ENCODE assay signal across 8 cellular contexts in genomic region chr13:19959831-19960672, GRCh38. TPM values are rescaled to one million over a fixed set of nuclear protein-coding genes. Genes with fewer than 3 reads are reported as not detected.
A peak's percentile ranks its signal among the peaks of the same experiment; 100 is the strongest.
DNase-seq lines count a peak whose midpoint lies in the region; ATAC-seq and TF ChIP-seq lines count a peak whose summit lies in the region.

No MANE protein-coding gene starts in this region.

- peak; percentile 32 for ATAC-seq in HG02763 (IDR thresholded peaks at IDR 0.05; ENCODE audit: unreplicated experiment)
- peak; percentile 43 to 59 for ATAC-seq in left cardiac atrium

- H3K9me3 ChIP-seq in adrenal gland (replicated peaks in 1 of 3) = no peaks in the 10 kb centered on the region

- peak overlapping the region; percentile 100 for H3K27ac Mint-ChIP-seq in progenitor cell of endocrine pancreas

- no peaks in the 10 kb centered on the region for H3K27me3 ChIP-seq in adrenal gland

- H3K9me3 Mint-ChIP-seq in progenitor cell of endocrine pancreas (ENCODE audit: low read depth) = no peaks in the 10 kb centered on the region

- H3K36me3 ChIP-seq in adrenal gland (replicated peaks in 1 of 2) = no peaks in the 10 kb centered on the region

- TF ChIP-seq CTCF in GM12875 (IDR thresholded peaks at IDR 0.05; ENCODE audit: borderline replicate concordance, insufficient read depth, low read depth, low read length) (peak; percentile 84), adrenal gland (IDR thresholded peaks at IDR 0.05) (peak; percentile 80 to 95 (median 91)), progenitor cell of endocrine pancreas (IDR thresholded peaks at IDR 0.05; ENCODE audit: unreplicated experiment) (peak; percentile 83)

- peak overlapping the region; percentile 97 for H3K4me3 Mint-ChIP-seq in progenitor cell of endocrine pancreas (ENCODE audit: low read depth)

- peaks cover 10% of the 10 kb centered on the region for H3K36me3 Mint-ChIP-seq in progenitor cell of endocrine pancreas (ENCODE audit: insufficient read depth)

- H3K4me3 ChIP-seq in GM12875 (ENCODE audit: low read depth, low read length) (peak overlapping the region; percentile 64), adrenal gland (peak overlapping the region in 3 of 4 donors; percentile 77 to 93 (median 90))

- DNase-seq in NCI-H1417 treated with DMSO at 0.1 percent for 48 hours (lab: John Stamatoyannopoulos, UW) = peak; percentile 58
- peak; percentile 96 for DNase-seq in SW480 (ENCODE audit: low spot score)
- peak; percentile 86 to 95 (median 93) for DNase-seq in adrenal gland
- DNase-seq in left cardiac atrium = peak; percentile 87
- peak; percentile 61 for DNase-seq in progenitor cell of endocrine pancreas (ENCODE audit: low spot score, unreplicated experiment)
- peak; percentile 88 for DNase-seq in ureter (ENCODE audit: low spot score)

- peak overlapping the region; percentile 61 to 100 (median 97) for H3K27ac ChIP-seq in adrenal gland

- TF ChIP-seq POLR2A in adrenal gland (IDR thresholded peaks at IDR 0.05) = peak; percentile 41 to 92

- H3K27me3 Mint-ChIP-seq in progenitor cell of endocrine pancreas = no peaks in the 10 kb centered on the region

- 2 to 6% (median 5%) methylated on average over 10 to 14 of the region's 14 CpGs for WGBS in adrenal gland, 4 donors

- H3K4me1 Mint-ChIP-seq in progenitor cell of endocrine pancreas (ENCODE audit: low read depth) = peaks cover 21% of the 10 kb centered on the region

- H3K4me1 ChIP-seq in adrenal gland (replicated peaks in 1 of 2) = peaks cover 14 to 52% of the 10 kb centered on the region in 2 donors

- intact Hi-C loops in adrenal gland (cut with DNase I) (no loop called here), left cardiac atrium (cut with DNase I) (loop anchor here in 1 of 2 donors (5.0 kb wide), 1 partner anchor 98 kb away; the partner anchor contains the start of gene ZMYM5)

RNA-seq across cellular contexts. Expression of gene ZMYM2, which starts 1.5 kb away (rescaled TPM):
- total RNA-seq in adrenal gland (10 to 100 TPM; 40.7 to 87.6 (median 75.5) TPM), left cardiac atrium (10 to 100 TPM; 49.0 to 55.4 TPM), progenitor cell of endocrine pancreas (183 and 192 TPM in 2 replicates), ureter (158 TPM)
- 10 to 100 TPM; 28.0 to 58.5 (median 30.2) TPM for polyA plus RNA-seq in adrenal gland

Comparison
In these comparisons a context has a peak if more than half of its experiments do, and no peak if none do; other contexts are left out.
1. Peak in every context shown above with its lines: DNase-seq, ATAC-seq, H3K4me3 ChIP-seq and H3K27ac ChIP-seq.